In the genomic region with DNA sequence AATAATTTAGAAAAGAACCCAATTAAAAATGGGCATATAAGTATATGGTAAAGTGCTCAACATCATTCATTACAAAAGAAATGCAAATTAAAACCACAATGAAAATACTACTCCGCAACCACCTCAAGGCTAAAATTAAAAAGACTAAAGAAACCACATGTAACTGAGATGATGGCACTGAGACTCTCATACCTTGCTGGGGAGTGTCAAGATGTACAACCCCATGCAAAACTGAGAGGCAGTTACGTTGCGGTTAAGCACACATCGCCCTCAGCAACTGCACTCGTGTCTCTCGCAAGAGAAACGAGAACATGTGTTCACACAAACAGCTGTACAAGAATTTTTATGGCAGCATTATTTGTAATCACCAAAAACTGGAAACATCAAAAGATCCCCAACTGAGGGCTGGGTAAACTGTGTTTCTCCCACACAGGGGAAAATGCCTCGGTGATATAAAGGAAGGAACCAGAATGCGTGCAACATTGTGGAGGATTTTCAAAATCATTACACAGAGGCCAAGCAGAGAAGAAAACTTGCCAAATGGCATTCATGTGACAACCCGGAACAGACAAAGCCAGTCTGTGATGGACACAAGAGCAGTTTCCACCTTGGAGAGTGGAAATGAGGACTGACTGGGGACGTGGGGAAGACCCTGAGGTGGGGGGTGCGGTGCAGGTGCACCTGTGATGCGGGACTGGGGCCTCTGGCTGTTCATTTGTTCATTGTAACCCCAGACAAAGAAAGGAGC, we compare ENCODE assay signal across 8 cellular contexts.
A peak's percentile ranks its signal among the peaks of the same experiment; 100 is the strongest.
DNase-seq lines count a peak whose midpoint lies in the region; ATAC-seq lines count a peak whose summit lies in the region.

No MANE protein-coding gene starts in this region.

- peaks cover 5% of the 10 kb centered on the region for H3K27me3 Mint-ChIP-seq in T-helper 2 cell treated with Interferon-gamma antibody and Interleukin-4, amounts not matched to agents 5 μg/mL and 100 μg/mL, for 36 hours (ENCODE audit: low read depth)

- H3K9me3 Mint-ChIP-seq in T-helper 2 cell treated with Interferon-gamma antibody and Interleukin-4, amounts not matched to agents 5 μg/mL and 100 μg/mL, for 36 hours = no peaks in the 10 kb centered on the region

- H3K27ac Mint-ChIP-seq in T-helper 2 cell treated with Interferon-gamma antibody and Interleukin-4, amounts not matched to agents 5 μg/mL and 100 μg/mL, for 36 hours = peak overlapping the region; percentile 71

- ATAC-seq in GM18873 (IDR thresholded peaks at IDR 0.05; ENCODE audit: low FRiP score, unreplicated experiment) (peak; percentile 100), HG02678 (IDR thresholded peaks at IDR 0.05; ENCODE audit: unreplicated experiment) (peak; percentile 100)

- H3K4me1 Mint-ChIP-seq in T-helper 2 cell treated with Interferon-gamma antibody and Interleukin-4, amounts not matched to agents 5 μg/mL and 100 μg/mL, for 36 hours (ENCODE audit: low read depth) = peaks cover 24% of the 10 kb centered on the region

- peak overlapping the region; percentile 71 for H3K4me3 Mint-ChIP-seq in T-helper 2 cell treated with Interferon-gamma antibody and Interleukin-4, amounts not matched to agents 5 μg/mL and 100 μg/mL, for 36 hours

- H3K36me3 Mint-ChIP-seq in T-helper 2 cell treated with Interferon-gamma antibody and Interleukin-4, amounts not matched to agents 5 μg/mL and 100 μg/mL, for 36 hours (ENCODE audit: low read depth) = peaks cover 12% of the 10 kb centered on the region

- peak; percentile 65 for DNase-seq in T-helper 2 cell treated with Interferon-gamma antibody and Interleukin-4, amounts not matched to agents 5 μg/mL and 100 μg/mL, for 36 hours (ENCODE audit: low spot score)
- DNase-seq in stimulated activated CD4-positive, alpha-beta T cell treated with anti-CD3 and anti-CD28 coated beads, Interleukin-1b, Interleukin-23, amount 100 ng/mL, for 48 hours = peak; percentile 55
- no peak for DNase-seq in activated gamma-delta T cell treated with Interleukin-2 at 50 U/mL for 16 hours
- no peak for DNase-seq in occipital lobe (lab: John Stamatoyannopoulos, UW)
- no peak for DNase-seq in NCI-H2081 treated with DMSO at 0.1 percent for 48 hours (lab: John Stamatoyannopoulos, UW)
- DNase-seq in NCI-H1105 treated with DMSO at 0.1 percent for 48 hours (lab: John Stamatoyannopoulos, UW) = no peak

Comparison
In these comparisons a context has a peak if more than half of its experiments do, and no peak if none do; other contexts are left out.
1. DNase-seq: peak in T-helper 2 cell treated with Interferon-gamma antibody and Interleukin-4, amounts not matched to agents 5 μg/mL and 100 μg/mL, for 36 hours (single experiment) and stimulated activated CD4-positive, alpha-beta T cell treated with anti-CD3 and anti-CD28 coated beads, Interleukin-1b, Interleukin-23, amount 100 ng/mL, for 48 hours (single experiment); none in activated gamma-delta T cell treated with Interleukin-2 at 50 U/mL for 16 hours (single experiment), occipital lobe (single experiment), NCI-H2081 treated with DMSO at 0.1 percent for 48 hours (single experiment) and NCI-H1105 treated with DMSO at 0.1 percent for 48 hours (single experiment).